9 cellular contexts compared by ENCODE assay signal in genomic region chr1:34013958-34014737, GRCh38.
DNase-seq lines count a peak whose midpoint lies in the region; ATAC-seq and TF ChIP-seq lines count a peak whose summit lies in the region.
"Had no signal": no experiment of that assay in that cellular context is flagged by ENCODE, and none has a peak within 500 bp of the region (broad histone marks: within the 10 kb centered on the region; RNA-seq: fewer than 3 reads in every experiment).

No MANE protein-coding gene starts in this region.

- H3K36me3 ChIP-seq in PC-9 (ENCODE audit: low read depth) (no peaks in the 10 kb centered on the region), cardiac muscle cell (no peaks in the 10 kb centered on the region), thoracic aorta (no peaks in the 10 kb centered on the region), tibial nerve (no peaks in the 10 kb centered on the region)

- WGBS in tibial nerve, 2 donors, result 50% methylated on average over 11 of the region's 11 CpGs

- no peak overlapping the region for H3K27ac Mint-ChIP-seq in T-helper 2 cell treated with Interferon-gamma antibody and Interleukin-4, amounts not matched to agents 5 μg/mL and 100 μg/mL, for 36 hours

- H3K9me3 ChIP-seq in PC-9 (ENCODE audit: insufficient read depth, low read depth) (no peaks in the 10 kb centered on the region), cardiac muscle cell (ENCODE audit: low read depth) (no peaks in the 10 kb centered on the region), thoracic aorta (no peaks in the 10 kb centered on the region), tibial nerve (no peaks in the 10 kb centered on the region)

- H3K9me3 Mint-ChIP-seq in T-helper 2 cell treated with Interferon-gamma antibody and Interleukin-4, amounts not matched to agents 5 μg/mL and 100 μg/mL, for 36 hours, result no peaks in the 10 kb centered on the region

- H3F3A ChIP-seq in PC-9 (ENCODE audit: insufficient read depth, low read depth), result no peaks in the 10 kb centered on the region

- no peaks in the 10 kb centered on the region for H3K4me1 Mint-ChIP-seq in T-helper 2 cell treated with Interferon-gamma antibody and Interleukin-4, amounts not matched to agents 5 μg/mL and 100 μg/mL, for 36 hours (ENCODE audit: low read depth)
- H3K4me1 Mint-ChIP-seq: CD4-positive, alpha-beta memory T cell had no signal

- no peak for TF ChIP-seq EP300 in tibial nerve (IDR thresholded peaks at IDR 0.05)

- peaks cover 3% of the 10 kb centered on the region for H3K27me3 Mint-ChIP-seq in T-helper 2 cell treated with Interferon-gamma antibody and Interleukin-4, amounts not matched to agents 5 μg/mL and 100 μg/mL, for 36 hours (ENCODE audit: low read depth)

- BruUV-seq in PC-9 (replicated peaks; lab: Mats Ljungman, UMichigan), result no TSS peak

- H3K79me2 ChIP-seq in PC-9 (ENCODE audit: low read depth), result no peaks in the 10 kb centered on the region

- DNase-seq in activated CD4-positive, alpha-beta T cell treated with anti-CD3 and anti-CD28 coated beads for 48 hours, result peak; percentile 34
- DNase-seq in activated CD4-positive, alpha-beta T cell treated with anti-CD3 and anti-CD28 coated beads, Interleukin-2, amount 50 U/mL, for 4 hours, result no peak
- no peak for DNase-seq in PC-9
- DNase-seq in cardiac muscle cell (ENCODE audit: low read depth in 1 of 2, low spot score in 1 of 2), result peak; percentile 6 to 62
- DNase-seq in thoracic aorta (ENCODE audit: low spot score), result peak; percentile 4
- DNase-seq in tibial nerve (ENCODE audit: low spot score in 2 of 2), result no peak
- DNase-seq in T-helper 2 cell treated with Interferon-gamma antibody and Interleukin-4, amounts not matched to agents 5 μg/mL and 100 μg/mL, for 36 hours (ENCODE audit: low spot score), result no peak
- DNase-seq in occipital lobe (lab: John Stamatoyannopoulos, UW), result no peak
- DNase-seq: CD4-positive, alpha-beta memory T cell had no signal

- no peak for TF ChIP-seq POLR2A in tibial nerve (IDR thresholded peaks at IDR 0.05)

- intact Hi-C loops in PC-9 (cut with micrococcal nuclease; ENCODE audit: unreplicated experiment), result no loop called here

- TF ChIP-seq CTCF in PC-9 (conservative IDR thresholded peaks at IDR 0.05) (peak; percentile 47), cardiac muscle cell (IDR thresholded peaks at IDR 0.05; ENCODE audit: low read depth, low read length) (peak; percentile 34), thoracic aorta (IDR thresholded peaks at IDR 0.05) (peak; percentile 53), tibial nerve (IDR thresholded peaks at IDR 0.05) (peak in 2 of 5 experiments; percentile 13 to 24)

- H3K27me3 ChIP-seq in PC-9 (ENCODE audit: insufficient read depth, low read depth) (peaks cover 29% of the 10 kb centered on the region; the same call in 1 of the 2 replicates), cardiac muscle cell (no peaks in the 10 kb centered on the region), thoracic aorta (replicated peaks; ENCODE audit: insufficient read depth) (no peaks in the 10 kb centered on the region), tibial nerve (no peaks in the 10 kb centered on the region)

- no peak overlapping the region for H3K27ac ChIP-seq in PC-9
- peak overlapping the region; percentile 22 for H3K27ac ChIP-seq in cardiac muscle cell
- no peak overlapping the region for H3K27ac ChIP-seq in thoracic aorta
- no peak overlapping the region for H3K27ac ChIP-seq in tibial nerve

- H3K36me3 Mint-ChIP-seq in T-helper 2 cell treated with Interferon-gamma antibody and Interleukin-4, amounts not matched to agents 5 μg/mL and 100 μg/mL, for 36 hours (ENCODE audit: low read depth), result no peaks in the 10 kb centered on the region
- H3K36me3 Mint-ChIP-seq: CD4-positive, alpha-beta memory T cell had no signal

- ATAC-seq in thoracic aorta (ENCODE audit: insufficient number of reproducible peaks, low FRiP score, low read depth), result no peak

- no peak overlapping the region for H3K4me3 Mint-ChIP-seq in T-helper 2 cell treated with Interferon-gamma antibody and Interleukin-4, amounts not matched to agents 5 μg/mL and 100 μg/mL, for 36 hours

- H3K4me1 ChIP-seq in PC-9 (replicated peaks; ENCODE audit: insufficient read depth), result no peaks in the 10 kb centered on the region
- peaks cover 6% of the 10 kb centered on the region for H3K4me1 ChIP-seq in cardiac muscle cell (ENCODE audit: low read depth)
- no peaks in the 10 kb centered on the region for H3K4me1 ChIP-seq in thoracic aorta (ENCODE audit: control insufficient read depth in 1 of 2, low read depth in 2 of 2)
- H3K4me1 ChIP-seq in tibial nerve, result no peaks in the 10 kb centered on the region

- no peaks in the 10 kb centered on the region for H3K9me2 ChIP-seq in PC-9 (ENCODE audit: insufficient read depth)

- POLR2A ChIA-PET in PC-9 (lab: Charles Lee; ENCODE audit: unreplicated experiment), result no interaction called here

- no peaks in the 10 kb centered on the region for H4K20me1 ChIP-seq in PC-9 (ENCODE audit: insufficient read depth)

- H2AFZ ChIP-seq in PC-9, result no peak overlapping the region

- no peak overlapping the region for H3K4me2 ChIP-seq in PC-9

- CTCF ChIA-PET in PC-9 (lab: Charles Lee), result no interaction called here

- no peak overlapping the region for H3K4me3 ChIP-seq in PC-9
- H3K4me3 ChIP-seq in cardiac muscle cell, result no peak overlapping the region
- no peak overlapping the region for H3K4me3 ChIP-seq in thoracic aorta
- no peak overlapping the region for H3K4me3 ChIP-seq in tibial nerve

Comparison
In these comparisons a context has a peak if more than half of its experiments do, and no peak if none do; other contexts are left out.
1. DNase-seq: peak in activated CD4-positive, alpha-beta T cell treated with anti-CD3 and anti-CD28 coated beads for 48 hours (single experiment), cardiac muscle cell (2 of 2) and thoracic aorta (single experiment); none in activated CD4-positive, alpha-beta T cell treated with anti-CD3 and anti-CD28 coated beads, Interleukin-2, amount 50 U/mL, for 4 hours (0 of 2), PC-9 (0 of 2), tibial nerve (0 of 2), T-helper 2 cell treated with Interferon-gamma antibody and Interleukin-4, amounts not matched to agents 5 μg/mL and 100 μg/mL, for 36 hours (single experiment) and occipital lobe (single experiment).